1 cellular context compared by ENCODE assay signal in genomic region chr12:96063046-96063445, GRCh38.
TF ChIP-seq lines count a peak whose summit lies in the region.

No MANE protein-coding gene starts in this region.

TF ChIP-seq in IMR-90, 13 proteins besides CTCF, POLR2A, EP300 and RAD21 (continued from another document):
- TF ChIP-seq, protein P1, sequence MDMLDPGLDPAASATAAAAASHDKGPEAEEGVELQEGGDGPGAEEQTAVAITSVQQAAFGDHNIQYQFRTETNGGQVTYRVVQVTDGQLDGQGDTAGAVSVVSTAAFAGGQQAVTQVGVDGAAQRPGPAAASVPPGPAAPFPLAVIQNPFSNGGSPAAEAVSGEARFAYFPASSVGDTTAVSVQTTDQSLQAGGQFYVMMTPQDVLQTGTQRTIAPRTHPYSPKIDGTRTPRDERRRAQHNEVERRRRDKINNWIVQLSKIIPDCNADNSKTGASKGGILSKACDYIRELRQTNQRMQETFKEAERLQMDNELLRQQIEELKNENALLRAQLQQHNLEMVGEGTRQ (IDR thresholded peaks at IDR 0.05; ENCODE audit: low read depth, low read length): no peak
- no peak for TF ChIP-seq CHD1 (IDR thresholded peaks at IDR 0.05; ENCODE audit: low read depth, low read length)
- TF ChIP-seq, protein P2, sequence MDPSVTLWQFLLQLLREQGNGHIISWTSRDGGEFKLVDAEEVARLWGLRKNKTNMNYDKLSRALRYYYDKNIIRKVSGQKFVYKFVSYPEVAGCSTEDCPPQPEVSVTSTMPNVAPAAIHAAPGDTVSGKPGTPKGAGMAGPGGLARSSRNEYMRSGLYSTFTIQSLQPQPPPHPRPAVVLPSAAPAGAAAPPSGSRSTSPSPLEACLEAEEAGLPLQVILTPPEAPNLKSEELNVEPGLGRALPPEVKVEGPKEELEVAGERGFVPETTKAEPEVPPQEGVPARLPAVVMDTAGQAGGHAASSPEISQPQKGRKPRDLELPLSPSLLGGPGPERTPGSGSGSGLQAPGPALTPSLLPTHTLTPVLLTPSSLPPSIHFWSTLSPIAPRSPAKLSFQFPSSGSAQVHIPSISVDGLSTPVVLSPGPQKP (IDR thresholded peaks at IDR 0.05; ENCODE audit: borderline replicate concordance, low read depth, low read length): no peak
